In the genomic region with DNA sequence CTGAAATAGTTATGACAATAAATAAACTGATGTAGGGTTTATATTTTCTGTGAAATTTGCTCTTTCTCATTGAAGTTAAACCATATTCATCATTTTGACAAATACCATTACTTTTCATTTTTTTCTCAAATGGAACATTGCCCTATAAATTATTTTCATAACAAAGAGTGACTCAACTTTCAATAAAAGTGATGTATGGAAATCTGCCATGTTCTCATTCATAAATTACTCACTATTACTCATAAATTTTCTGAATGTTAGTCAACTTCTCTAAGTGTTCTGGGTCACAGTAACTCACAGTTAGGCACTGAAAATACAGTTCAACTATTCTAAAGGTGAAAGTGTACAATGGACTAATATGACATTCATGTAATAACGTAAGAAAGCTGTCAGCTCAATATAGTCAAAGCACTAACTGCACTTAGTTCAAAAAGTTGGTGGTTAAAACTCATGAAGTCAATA, we compare ENCODE assay signal across 11 cellular contexts. TPM values are rescaled to one million over a fixed set of nuclear protein-coding genes. Genes with fewer than 3 reads are reported as not detected.
DNase-seq lines count a peak whose midpoint lies in the region; ATAC-seq and TF ChIP-seq lines count a peak whose summit lies in the region.
"Had no signal": no experiment of that assay in that cellular context is flagged by ENCODE, and none has a peak within 500 bp of the region (broad histone marks: within the 10 kb centered on the region; RNA-seq: fewer than 3 reads in every experiment).

No MANE protein-coding gene starts in this region.

- peak; percentile 94 for ATAC-seq in activated CD4-positive, alpha-beta T cell treated with anti-CD3 and anti-CD28 coated beads for 36 hours
- ATAC-seq in HG03378 (IDR thresholded peaks at IDR 0.05; ENCODE audit: unreplicated experiment): peak; percentile 64
- ATAC-seq: HepG2, mucosa of descending colon had no signal

- POLR2A ChIA-PET in activated CD4-positive, alpha-beta T cell treated with anti-CD3 and anti-CD28 coated beads for 36 hours (lab: Charles Lee): interaction anchor here (0.6 to 1.4 kb wide), 4 partner anchors 20 to 900 kb away, joined by 4 to 11 read pairs (median 5); a partner anchor contains a TSS

- intact Hi-C loops in activated CD4-positive, alpha-beta T cell treated with anti-CD3 and anti-CD28 coated beads for 36 hours (cut with DNase I, micrococcal nuclease): loop anchor here (1.0 to 5.0 kb wide), 9 partner anchors 20 to 413 kb away; a partner anchor contains a TSS
- intact Hi-C loops in Calu3 (cut with micrococcal nuclease; ENCODE audit: unreplicated experiment): no loop called here
- intact Hi-C loops in spleen (cut with DNase I; ENCODE audit: low total_unique reads): no loop called here

- TF ChIP-seq POLR2A in spleen (IDR thresholded peaks at IDR 0.05): no peak

- H3K27me3 Mint-ChIP-seq in activated CD4-positive, alpha-beta T cell treated with anti-CD3 and anti-CD28 coated beads for 36 hours: peaks cover 2% of the 10 kb centered on the region
- H3K27me3 Mint-ChIP-seq in Calu3 (ENCODE audit: unreplicated experiment): no peaks in the 10 kb centered on the region

- H3K36me3 Mint-ChIP-seq in activated CD4-positive, alpha-beta T cell treated with anti-CD3 and anti-CD28 coated beads for 36 hours (ENCODE audit: low read depth): no peaks in the 10 kb centered on the region
- H3K36me3 Mint-ChIP-seq in Calu3 (ENCODE audit: insufficient read depth, unreplicated experiment): no peaks in the 10 kb centered on the region

- peak overlapping the region; percentile 47 for H3K4me3 Mint-ChIP-seq in activated CD4-positive, alpha-beta T cell treated with anti-CD3 and anti-CD28 coated beads for 36 hours
- H3K4me3 Mint-ChIP-seq in Calu3 (ENCODE audit: low read depth, unreplicated experiment): no peak overlapping the region

- H3K9me3 Mint-ChIP-seq in activated CD4-positive, alpha-beta T cell treated with anti-CD3 and anti-CD28 coated beads for 36 hours (ENCODE audit: low read depth): no peaks in the 10 kb centered on the region
- peaks cover 2% of the 10 kb centered on the region for H3K9me3 Mint-ChIP-seq in Calu3 (ENCODE audit: low read depth, unreplicated experiment)

- H3K27me3 ChIP-seq in spleen (replicated peaks in 1 of 7): no peaks in the 10 kb centered on the region

- no peaks in the 10 kb centered on the region for H3K36me3 ChIP-seq in spleen

- H3K27ac Mint-ChIP-seq in activated CD4-positive, alpha-beta T cell treated with anti-CD3 and anti-CD28 coated beads for 36 hours: peak overlapping the region; percentile 91
- H3K27ac Mint-ChIP-seq in Calu3 (ENCODE audit: unreplicated experiment): no peak overlapping the region

- CTCF ChIA-PET in activated CD4-positive, alpha-beta T cell treated with anti-CD3 and anti-CD28 coated beads for 36 hours (lab: Charles Lee): interaction anchor here (0.8 to 3.4 kb wide), 7 partner anchors 12 to 88 kb away, joined by 3 to 14 read pairs (median 4); no protein-coding TSS in a partner anchor
- CTCF ChIA-PET in Calu3 (lab: Charles Lee): no interaction called here

- H3K27ac ChIP-seq in spleen: no peak overlapping the region

- BruUV-seq in Calu3 (replicated peaks; lab: Mats Ljungman, UMichigan): no TSS peak

- DNase-seq in activated CD4-positive, alpha-beta T cell treated with anti-CD3 and anti-CD28 coated beads for 36 hours: no peak
- no peak for DNase-seq in activated CD4-positive, alpha-beta T cell treated with anti-CD3 and anti-CD28 coated beads, Interleukin-2, amount 50 U/mL, for 4 hours
- peak; percentile 7 for DNase-seq in amniotic stem cell (lab: John Stamatoyannopoulos, UW)
- peak; percentile 42 for DNase-seq in retinal pigment epithelial cell (ENCODE audit: low read depth)
- DNase-seq in Calu3: no peak
- DNase-seq in spleen: no peak
- DNase-seq in NCI-H2171 treated with DMSO at 0.1 percent for 48 hours (lab: John Stamatoyannopoulos, UW): no peak
- DNase-seq: 8988T, mucosa of descending colon had no signal

- no peaks in the 10 kb centered on the region for H3K9me3 ChIP-seq in spleen
- H3K9me3 ChIP-seq: mucosa of descending colon had no signal

- H3K4me3 ChIP-seq in retinal pigment epithelial cell (ENCODE audit: low read length) (no peak overlapping the region), spleen (no peak overlapping the region)
- H3K4me3 ChIP-seq: mucosa of descending colon had no signal

- H3K4me1 ChIP-seq in spleen: peaks cover 0 to 4% (median 0%) of the 10 kb centered on the region in 6 donors

- H3K4me1 Mint-ChIP-seq in activated CD4-positive, alpha-beta T cell treated with anti-CD3 and anti-CD28 coated beads for 36 hours: peaks cover 38% of the 10 kb centered on the region
- peaks cover 13% of the 10 kb centered on the region for H3K4me1 Mint-ChIP-seq in Calu3 (ENCODE audit: low read depth, unreplicated experiment)

- WGBS in spleen, 5 donors: 49 to 82% (median 67%) methylated on average over 1 of the region's 1 CpG

- no peak for TF ChIP-seq CTCF in retinal pigment epithelial cell (conservative IDR thresholded peaks at IDR 0.05; ENCODE audit: low read depth, low read length)
- TF ChIP-seq CTCF in Calu3 (IDR thresholded peaks at IDR 0.05; ENCODE audit: unreplicated experiment): no peak
- TF ChIP-seq CTCF in spleen (IDR thresholded peaks at IDR 0.05 in 8 of 11, conservative IDR thresholded peaks at IDR 0.05 in 3 of 11): no peak

RNA-seq across cellular contexts. Expression of a gene that starts 19.0 kb away (rescaled TPM):
- 10 to 100 TPM; 19.6 to 20.9 TPM for total RNA-seq in activated CD4-positive, alpha-beta T cell treated with anti-CD3 and anti-CD28 coated beads for 36 hours
- total RNA-seq in Calu3 (2022) (0.24 TPM in 1 of 2 replicates, not detected in the other), spleen (10 to 100 TPM; 34.8 to 76.0 (median 52.0) TPM)
- 10 to 100 TPM in 1 of 3 donors, 1 to 10 TPM in 2; 5.9 to 14.4 (median 9.3) TPM for polyA plus RNA-seq in spleen
- total RNA-seq: HepG2 had no signal

RNA-seq across cellular contexts. Expression of a gene that starts 35.9 kb away (rescaled TPM):
- 100 to 1,000 TPM; 152 to 164 TPM for total RNA-seq in activated CD4-positive, alpha-beta T cell treated with anti-CD3 and anti-CD28 coated beads for 36 hours
- total RNA-seq in Calu3 (2022) (104 and 113 TPM in 2 replicates), spleen (100 to 1,000 TPM in 3 of 7 donors, 10 to 100 TPM in 4; 80.1 to 153 (median 89.6) TPM)
- polyA plus RNA-seq in spleen: 100 to 1,000 TPM; 172 to 236 (median 189) TPM

Comparison
In these comparisons a context has a peak if more than half of its experiments do, and no peak if none do; other contexts are left out.
1. DNase-seq: peak in amniotic stem cell (single experiment) and retinal pigment epithelial cell (single experiment); none in activated CD4-positive, alpha-beta T cell treated with anti-CD3 and anti-CD28 coated beads for 36 hours (single experiment), activated CD4-positive, alpha-beta T cell treated with anti-CD3 and anti-CD28 coated beads, Interleukin-2, amount 50 U/mL, for 4 hours (0 of 2), Calu3 (single experiment), spleen (single experiment) and NCI-H2171 treated with DMSO at 0.1 percent for 48 hours (single experiment).
2. RNA of a gene that starts 19.0 kb away (total RNA-seq): 34.8 to 76.0 TPM in spleen and 19.6 to 20.9 TPM in activated CD4-positive, alpha-beta T cell treated with anti-CD3 and anti-CD28 coated beads for 36 hours; 0.24 TPM in Calu3; every median in the first group is over 10 times any median in the second.
3. intact Hi-C loops: an anchor here in activated CD4-positive, alpha-beta T cell treated with anti-CD3 and anti-CD28 coated beads for 36 hours (1.0 to 5.0 kb wide); none called in Calu3 and spleen.